In genomic region chr5:93053825-93054224, GRCh38 we compare ENCODE assay signal across 27 cellular contexts.
DNase-seq lines count a peak whose midpoint lies in the region; ATAC-seq, FAIRE-seq and TF ChIP-seq lines count a peak whose summit lies in the region.
"Had no signal": no experiment of that assay in that cellular context is flagged by ENCODE, and none has a peak within 500 bp of the region (broad histone marks: within the 10 kb centered on the region; RNA-seq: fewer than 3 reads in every experiment).

No MANE protein-coding gene starts in this region.

- FAIRE-seq in HepG2 (lab: Jason Lieb, UNC): no peak

- H3K79me2 ChIP-seq in HepG2 (ENCODE audit: insufficient read depth, low read length): no peaks in the 10 kb centered on the region

- no peaks in the 10 kb centered on the region for H4K20me1 ChIP-seq in HepG2 (ENCODE audit: insufficient read depth, low read length)

- BruUV-seq in HepG2 (replicated peaks; lab: Mats Ljungman, UMichigan): no TSS peak

- H3K27ac ChIP-seq in HepG2 (ENCODE audit: extremely low read length, insufficient read depth, low read length): peak overlapping the region; percentile 22
- no peak overlapping the region for H3K27ac ChIP-seq in right lobe of liver
- no peak overlapping the region for H3K27ac ChIP-seq in left lung
- H3K27ac ChIP-seq: gastrocnemius medialis, prostate gland, spleen, uterus had no signal

- intact Hi-C loops in HepG2 (cut with micrococcal nuclease; ENCODE audit: unreplicated experiment) (no loop called here), right lobe of liver (cut with DNase I) (no loop called here), left lung (cut with DNase I) (no loop called here)

- TF ChIP-seq CTCF in HepG2 (CRISPR knock-in tag; IDR thresholded peaks at IDR 0.05) (no peak), right lobe of liver (IDR thresholded peaks at IDR 0.05) (no peak), left lung (IDR thresholded peaks at IDR 0.05) (no peak)

- CTCF ChIA-PET in HepG2 (lab: Yijun Ruan, JAX; ENCODE audit: low intra/inter-chr PET ratio, low total read pairs): no interaction called here

- in situ Hi-C loops in HepG2 (cut with HindIII; ENCODE audit: extremely low pct_ligation_motif_present, low pct_unique_long_range_greater_than_20kb): no loop called here

- H3K4me3 ChIP-seq in HepG2 (replicated peaks in 1 of 3; ENCODE audit: insufficient read depth in 1 of 3, low read depth in 2 of 3, low read length in 3 of 3) (no peak overlapping the region), right lobe of liver (no peak overlapping the region), adipocyte (ENCODE audit: low read length) (no peak overlapping the region), left lung (no peak overlapping the region)
- H3K4me3 ChIP-seq: gastrocnemius medialis, prostate gland, spleen, uterus had no signal

- DNase-seq in HepG2 (ENCODE audit: low spot score): peak; percentile 71
- no peak for DNase-seq in right lobe of liver
- DNase-seq in adipocyte (ENCODE audit: low read depth): peak; percentile 70
- peak; percentile 24 for DNase-seq in fibroblast of the conjunctiva (ENCODE audit: low read depth)
- DNase-seq in left lung: no peak
- DNase-seq in stimulated activated CD4-positive, alpha-beta T cell treated with anti-CD3 and anti-CD28 coated beads, Interleukin-4, amount 100 ng/mL, for 24 hours: no peak
- DNase-seq in mesenteric fat pad (ENCODE audit: low spot score): no peak
- DNase-seq: activated CD4-positive, alpha-beta T cell treated with anti-CD3 and anti-CD28 coated beads, Interleukin-2, amount 10 ng/mL, durations not matched to agents 7 days and 5 days; activated CD8-positive, alpha-beta memory T cell treated with anti-CD3 and anti-CD28 coated beads, Interleukin-2, amount 50 U/mL, for 4 hours; activated gamma-delta T cell; amniotic stem cell; CD4-positive, alpha-beta T cell; cerebellar nuclear complex; effector CD8-positive, alpha-beta T cell; gastrocnemius medialis; HFFc6; mesendoderm; natural killer cell; NCI-H1048; NCI-H2029 treated with DMSO at 0.1 percent for 48 hours; NCI-H510A treated with DMSO at 0.1 percent for 48 hours; spleen; stimulated activated CD8-positive, alpha-beta memory T cell treated with anti-CD3 and anti-CD28 coated beads, Interleukin-4, amount 100 ng/mL, for 48 hours; T-cell; uterus had no signal

- H3K4me1 ChIP-seq in HepG2 (ENCODE audit: insufficient read depth, low read length) (peaks cover 36% of the 10 kb centered on the region), right lobe of liver (no peaks in the 10 kb centered on the region), adipocyte (ENCODE audit: control insufficient read depth, insufficient read depth, low read length) (peaks cover 38% of the 10 kb centered on the region), left lung (no peaks in the 10 kb centered on the region)
- H3K4me1 ChIP-seq: gastrocnemius medialis, prostate gland, spleen had no signal

- peak; percentile 71 for ATAC-seq in HepG2
- ATAC-seq in right lobe of liver: no peak
- no peak for ATAC-seq in left lung
- ATAC-seq in HG03520 (IDR thresholded peaks at IDR 0.05; ENCODE audit: unreplicated experiment): no peak
- ATAC-seq: gastrocnemius medialis, natural killer cell, T-cell had no signal

- no peak overlapping the region for H3K4me2 ChIP-seq in HepG2 (ENCODE audit: low read depth, low read length)

- POLR2A ChIA-PET in HepG2 (lab: Yijun Ruan, JAX): interaction anchor here (1.5 kb wide), 1 partner anchor 108 kb away, joined by 7 read pairs; no protein-coding TSS in a partner anchor

- no peak for TF ChIP-seq RAD21 in HepG2 (CRISPR knock-in tag; IDR thresholded peaks at IDR 0.05)

- TF ChIP-seq EP300 in HepG2 (IDR thresholded peaks at IDR 0.05; ENCODE audit: low read depth in 2 of 2, low read length in 2 of 2) (peak in 1 of 2 experiments; percentile 72; a peak in 1 of 4 replicates), HepG2 (CRISPR knock-in tag; IDR thresholded peaks at IDR 0.05; ENCODE audit: borderline replicate concordance) (no peak)

- no peak overlapping the region for H2AFZ ChIP-seq in HepG2 (ENCODE audit: low read length)

- H3K27me3 ChIP-seq in HepG2 (ENCODE audit: control insufficient read depth in 1 of 2, insufficient read depth in 2 of 2, low read length in 2 of 2) (no peaks in the 10 kb centered on the region), right lobe of liver (no peaks in the 10 kb centered on the region), adipocyte (replicated peaks; ENCODE audit: control insufficient read depth, insufficient read depth, low read length) (no peaks in the 10 kb centered on the region), left lung (no peaks in the 10 kb centered on the region)
- H3K27me3 ChIP-seq: gastrocnemius medialis, spleen, uterus had no signal

- H3K9me3 ChIP-seq in HepG2 (ENCODE audit: low read length) (no peaks in the 10 kb centered on the region), right lobe of liver (no peaks in the 10 kb centered on the region), adipocyte (ENCODE audit: control insufficient read depth, low read length) (no peaks in the 10 kb centered on the region), left lung (no peaks in the 10 kb centered on the region)
- H3K9me3 ChIP-seq: gastrocnemius medialis, prostate gland, spleen, uterus had no signal

- no peaks in the 10 kb centered on the region for H3K36me3 ChIP-seq in HepG2 (replicated peaks in 1 of 2; ENCODE audit: control insufficient read depth in 1 of 2, insufficient read depth in 2 of 2, low read length in 2 of 2)
- H3K36me3 ChIP-seq in right lobe of liver: no peaks in the 10 kb centered on the region
- no peaks in the 10 kb centered on the region for H3K36me3 ChIP-seq in adipocyte (ENCODE audit: control insufficient read depth, insufficient read depth, low read length, severe bottlenecking)
- H3K36me3 ChIP-seq in left lung: no peaks in the 10 kb centered on the region
- H3K36me3 ChIP-seq: gastrocnemius medialis, prostate gland, spleen, uterus had no signal

- no peak for TF ChIP-seq POLR2A in HepG2 (IDR thresholded peaks at IDR 0.05; ENCODE audit: insufficient read depth in 1 of 2, low read depth in 2 of 2, low read length in 2 of 2)
- no peak for TF ChIP-seq POLR2A in right lobe of liver (IDR thresholded peaks at IDR 0.05)

- no peak overlapping the region for H3K9ac ChIP-seq in HepG2 (ENCODE audit: insufficient read depth, low read depth, low read length)
- no peak overlapping the region for H3K9ac ChIP-seq in adipocyte (ENCODE audit: low read length)

TF ChIP-seq in HepG2, 621 proteins besides CTCF, POLR2A, EP300 and RAD21 (continues in another document):
- no peak for TF ChIP-seq SCMH1 (CRISPR knock-in tag; IDR thresholded peaks at IDR 0.05; ENCODE audit: borderline replicate concordance)
- TF ChIP-seq CEBPZ (IDR thresholded peaks at IDR 0.05; ENCODE audit: low read length): no peak
- TF ChIP-seq CENPX (CRISPR knock-in tag; IDR thresholded peaks at IDR 0.05): no peak
- TF ChIP-seq TCF7 (IDR thresholded peaks at IDR 0.05; ENCODE audit: low read depth): peak; percentile 49
- no peak for TF ChIP-seq HDAC1 (CRISPR knock-in tag; IDR thresholded peaks at IDR 0.05)
- no peak for TF ChIP-seq ZBTB44 (CRISPR knock-in tag; IDR thresholded peaks at IDR 0.05)
- TF ChIP-seq CEBPB (IDR thresholded peaks at IDR 0.05; ENCODE audit: borderline replicate concordance, low read depth, low read length): peak; percentile 60; the same call in 1 of the 2 replicates
- no peak for TF ChIP-seq HDAC6 (IDR thresholded peaks at IDR 0.05; ENCODE audit: low read depth, low read length)

Comparison
In these comparisons a context has a peak if more than half of its experiments do, and no peak if none do; other contexts are left out.
1. DNase-seq: peak in HepG2 (single experiment), adipocyte (single experiment) and fibroblast of the conjunctiva (single experiment); none in right lobe of liver (0 of 3), left lung (0 of 2), stimulated activated CD4-positive, alpha-beta T cell treated with anti-CD3 and anti-CD28 coated beads, Interleukin-4, amount 100 ng/mL, for 24 hours (single experiment) and mesenteric fat pad (single experiment).